21 cellular contexts compared by ENCODE assay signal in genomic region chr16:7688811-7689210, GRCh38.
"Had no signal": no experiment of that assay in that cellular context is flagged by ENCODE, and none has a peak within 500 bp of the region (broad histone marks: within the 10 kb centered on the region; RNA-seq: fewer than 3 reads in every experiment).

No MANE protein-coding gene starts in this region.

- H3K27me3 ChIP-seq: heart right ventricle, ovary, spleen, tibial nerve, uterus had no signal

- H3K4me3 ChIP-seq: heart right ventricle, hepatocyte, lower lobe of right lung, ovary, spleen, tibial nerve, uterus had no signal

- H3K79me2 ChIP-seq: hepatocyte had no signal

- H3K27ac ChIP-seq: heart right ventricle, hepatocyte, lower lobe of right lung, ovary, spleen, tibial nerve, uterus had no signal

- DNase-seq: heart right ventricle; kidney glomerular epithelial cell; left cardiac atrium; lower lobe of right lung; mammary epithelial cell; mesenchymal stem cell; naive thymus-derived CD4-positive, alpha-beta T cell; ovary; retina; right cardiac atrium; small intestine; spleen; stimulated activated CD4-positive, alpha-beta T cell treated with anti-CD3 and anti-CD28 coated beads, Interleukin-4, amount 100 ng/mL, for 24 hours; stimulated activated naive CD4-positive, alpha-beta T cell; uterus had no signal

- H2AFZ ChIP-seq: hepatocyte had no signal

- H3K36me3 ChIP-seq: heart right ventricle, lower lobe of right lung, ovary, spleen, tibial nerve, uterus had no signal

- H3K9me3 ChIP-seq: heart right ventricle, lower lobe of right lung, ovary, tibial nerve, uterus had no signal

- H3K4me2 ChIP-seq: hepatocyte had no signal

- H3K4me1 ChIP-seq: heart right ventricle, lower lobe of right lung, spleen, tibial nerve, uterus had no signal

- ATAC-seq: heart right ventricle; left cardiac atrium; left lobe of liver; lower lobe of right lung; naive thymus-derived CD4-positive, alpha-beta T cell; natural killer cell treated with Interleukin-12 subunit alpha and Interleukin-12 subunit beta and Interleukin-15 and Interleukin-18, amount 100 ng/mL, for 72 hours; right cardiac atrium; sciatic nerve; stimulated activated effector memory CD8-positive, alpha-beta T cell treated with anti-CD3 and anti-CD28 coated beads, Interleukin-12 subunit alpha, Interleukin-12 subunit beta, amount 100 ng/mL, for 72 hours had no signal
